Comparison of ENCODE assay signal across 8 cellular contexts in genomic region chr5:7886849-7887460, GRCh38. TPM values are rescaled to one million over a fixed set of nuclear protein-coding genes. Genes with fewer than 3 reads are reported as not detected.
A peak's percentile ranks its signal among the peaks of the same experiment; 100 is the strongest.
DNase-seq lines count a peak whose midpoint lies in the region; ATAC-seq and TF ChIP-seq lines count a peak whose summit lies in the region.

No MANE protein-coding gene starts in this region.

- H3K4me3 ChIP-seq in GM12865 (ENCODE audit: low read depth, low read length), result no peak overlapping the region

- peak overlapping the region; percentile 23 for H3K27ac ChIP-seq in cingulate gyrus (ENCODE audit: low read depth, low read length)

- peak; percentile 30 for TF ChIP-seq CTCF in GM12865 (IDR thresholded peaks at IDR 0.05; ENCODE audit: insufficient read depth, low read depth, low read length, missing control alignments)

- DNase-seq in GM12865 (ENCODE audit: low read depth), result peak; percentile 29
- peak; percentile 94 for DNase-seq in NCI-H510A treated with DMSO at 0.1 percent for 48 hours (lab: John Stamatoyannopoulos, UW)
- DNase-seq in myocyte (ENCODE audit: low read depth), result peak; percentile 54
- no peak for DNase-seq in activated CD4-positive, alpha-beta T cell treated with anti-CD3 and anti-CD28 coated beads for 1 hour
- DNase-seq in effector CD8-positive, alpha-beta T cell (lab: John Stamatoyannopoulos, UW), result no peak
- DNase-seq in stimulated activated naive CD4-positive, alpha-beta T cell treated with Interleukin-2 at 50 U/mL for 16 hours (lab: John Stamatoyannopoulos, UW), result no peak

- ATAC-seq in HG02973 (IDR thresholded peaks at IDR 0.05; ENCODE audit: unreplicated experiment), result peak; percentile 58

RNA-seq across cellular contexts. Expression of gene MTRR, which starts 18.0 kb away (rescaled TPM):
- 24.4 and 37.7 TPM in 2 replicates for total RNA-seq in myocyte
- 18.1 TPM for polyA plus RNA-seq in myocyte (2012)

RNA-seq across cellular contexts. Expression of gene FASTKD3, which starts 18.1 kb away (rescaled TPM):
- 11.9 and 12.1 TPM in 2 replicates for total RNA-seq in myocyte
- 4.2 TPM for polyA plus RNA-seq in myocyte (2012)

RNA-seq across cellular contexts. Expression of gene CFAP90, which starts 36.0 kb away (rescaled TPM):
- total RNA-seq in myocyte, result not detected in 2 replicates
- polyA plus RNA-seq in myocyte (2012), result not detected

Comparison
In these comparisons a context has a peak if more than half of its experiments do, and no peak if none do; other contexts are left out.
1. DNase-seq: peak in GM12865 (single experiment), NCI-H510A treated with DMSO at 0.1 percent for 48 hours (single experiment) and myocyte (single experiment); none in activated CD4-positive, alpha-beta T cell treated with anti-CD3 and anti-CD28 coated beads for 1 hour (single experiment), effector CD8-positive, alpha-beta T cell (single experiment) and stimulated activated naive CD4-positive, alpha-beta T cell treated with Interleukin-2 at 50 U/mL for 16 hours (single experiment).